Comparison of ENCODE assay signal across 1 cellular context in the genomic region with DNA sequence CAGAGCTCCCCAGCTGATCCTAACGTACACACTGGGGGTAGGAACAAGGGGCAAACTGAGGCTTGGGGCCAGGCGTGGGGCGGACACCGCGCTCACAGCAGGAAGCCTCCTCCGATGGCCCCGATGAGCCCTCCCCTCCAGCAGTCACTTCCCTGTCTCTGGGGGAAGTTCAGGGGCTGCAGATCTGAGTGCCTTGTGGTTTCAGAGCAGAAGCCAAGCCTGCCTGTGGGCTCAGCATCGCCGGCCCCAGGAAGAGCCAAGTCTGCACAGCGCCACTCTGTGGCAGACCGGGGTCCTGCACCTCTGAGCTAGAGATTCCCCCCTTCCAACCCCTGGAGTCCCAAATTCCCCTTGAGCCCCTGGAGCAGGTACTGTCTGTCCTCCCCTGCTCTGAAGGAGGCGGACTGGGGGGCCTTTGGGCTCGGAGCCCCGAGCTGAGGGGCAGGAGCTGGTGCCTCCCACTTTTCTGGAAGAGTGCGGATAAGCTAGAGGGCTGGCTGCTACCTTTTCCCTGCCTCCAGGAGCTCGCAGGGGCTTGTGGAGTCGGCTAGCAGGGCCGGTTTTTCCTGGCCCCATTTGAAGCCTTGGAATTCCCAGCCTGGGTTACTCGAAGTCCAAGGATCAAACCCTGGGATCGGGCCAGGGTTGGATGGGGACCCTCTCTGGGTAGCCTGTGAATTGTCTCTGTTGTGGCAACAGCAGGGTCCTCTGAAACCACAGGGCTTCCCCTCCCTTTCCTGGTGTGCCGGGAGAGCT.
TF ChIP-seq lines count a peak whose summit lies in the region.

No MANE protein-coding gene starts in this region.

TF ChIP-seq in liver, 16 proteins besides CTCF, POLR2A, EP300 and RAD21 (continued from another document):
- TF ChIP-seq, protein P1, sequence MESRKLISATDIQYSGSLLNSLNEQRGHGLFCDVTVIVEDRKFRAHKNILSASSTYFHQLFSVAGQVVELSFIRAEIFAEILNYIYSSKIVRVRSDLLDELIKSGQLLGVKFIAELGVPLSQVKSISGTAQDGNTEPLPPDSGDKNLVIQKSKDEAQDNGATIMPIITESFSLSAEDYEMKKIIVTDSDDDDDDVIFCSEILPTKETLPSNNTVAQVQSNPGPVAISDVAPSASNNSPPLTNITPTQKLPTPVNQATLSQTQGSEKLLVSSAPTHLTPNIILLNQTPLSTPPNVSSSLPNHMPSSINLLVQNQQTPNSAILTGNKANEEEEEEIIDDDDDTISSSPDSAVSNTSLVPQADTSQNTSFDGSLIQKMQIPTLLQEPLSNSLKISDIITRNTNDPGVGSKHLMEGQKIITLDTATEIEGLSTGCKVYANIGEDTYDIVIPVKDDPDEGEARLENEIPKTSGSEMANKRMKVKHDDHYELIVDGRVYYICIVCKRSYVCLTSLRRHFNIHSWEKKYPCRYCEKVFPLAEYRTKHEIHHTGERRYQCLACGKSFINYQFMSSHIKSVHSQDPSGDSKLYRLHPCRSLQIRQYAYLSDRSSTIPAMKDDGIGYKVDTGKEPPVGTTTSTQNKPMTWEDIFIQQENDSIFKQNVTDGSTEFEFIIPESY (IDR thresholded peaks at IDR 0.05): no peak
- TF ChIP-seq FOXA2 (IDR thresholded peaks at IDR 0.05): no peak
